Comparison of ENCODE assay signal across 22 cellular contexts in the genomic region with DNA sequence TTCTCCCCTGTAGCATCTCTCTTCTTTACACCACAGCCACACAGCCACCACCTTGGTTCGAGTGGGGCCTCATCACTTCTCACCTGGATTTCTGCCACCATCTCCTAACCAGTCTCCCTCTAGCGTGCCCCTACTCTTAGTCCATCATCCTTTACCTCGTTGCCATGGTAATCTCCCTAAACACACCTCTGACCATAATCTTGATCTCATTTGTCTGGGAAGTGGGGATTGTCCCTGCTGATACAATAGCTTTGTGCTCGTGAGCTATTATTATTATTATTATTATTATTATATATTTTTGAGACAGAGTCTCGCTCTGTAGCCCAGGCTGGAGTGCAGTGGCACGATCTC.
"Had no signal": no experiment of that assay in that cellular context is flagged by ENCODE, and none has a peak within 500 bp of the region (broad histone marks: within the 10 kb centered on the region; RNA-seq: fewer than 3 reads in every experiment).

No MANE protein-coding gene starts in this region.

- H3K36me3 ChIP-seq: breast epithelium, esophagus muscularis mucosa, left ventricle myocardium inferior, prostate gland, spleen, thoracic aorta, upper lobe of right lung, WERI-Rb-1 had no signal

- H3K4me3 ChIP-seq: breast epithelium, dorsolateral prefrontal cortex, esophagus muscularis mucosa, left ventricle myocardium inferior, prostate gland, spleen, thoracic aorta, upper lobe of right lung had no signal

- H3K27me3 ChIP-seq: breast epithelium, dorsolateral prefrontal cortex, upper lobe of right lung had no signal

- H3K27ac ChIP-seq: breast epithelium, esophagus muscularis mucosa, left ventricle myocardium inferior, prostate gland, spleen, thoracic aorta, upper lobe of right lung had no signal

- H3K4me1 ChIP-seq: breast epithelium, prostate gland, upper lobe of right lung had no signal

- ATAC-seq: activated CD8-positive, alpha-beta memory T cell treated with anti-CD3 and anti-CD28 coated beads, Interleukin-2, amount 10 ng/mL, durations not matched to agents 7 days and 5 days; activated CD8-positive, alpha-beta T cell treated with anti-CD3 and anti-CD28 coated beads for 36 hours; activated naive CD4-positive, alpha-beta T cell treated with anti-CD3 and anti-CD28 coated beads, Interleukin-2, amount 50 U/mL, for 72 hours; effector memory CD8-positive, alpha-beta T cell; natural killer cell treated with Interleukin-12 subunit alpha and Interleukin-12 subunit beta and Interleukin-15 and Interleukin-18, amount 100 ng/mL, for 72 hours; upper lobe of right lung had no signal

- DNase-seq: activated CD4-positive, alpha-beta T cell treated with anti-CD3 and anti-CD28 coated beads, Interleukin-2, amount 10 ng/mL, durations not matched to agents 7 days and 5 days; activated CD4-positive, CD25-positive, alpha-beta regulatory T cell treated with anti-CD3 and anti-CD28 coated beads, Interleukin-2, amount 50 U/mL, for 72 hours; activated CD8-positive, alpha-beta memory T cell treated with anti-CD3 and anti-CD28 coated beads, Interleukin-2, amount 10 ng/mL, durations not matched to agents 7 days and 5 days; activated CD8-positive, alpha-beta T cell treated with anti-CD3 and anti-CD28 coated beads for 36 hours; activated gamma-delta T cell; activated T-cell treated with anti-CD3 and anti-CD28 coated beads for 4 hours; dorsolateral prefrontal cortex; effector memory CD8-positive, alpha-beta T cell; hypothalamus; left ventricle myocardium inferior; spleen; stimulated activated CD4-positive, alpha-beta T cell treated with anti-CD3 and anti-CD28 coated beads, Interleukin-4, amount 100 ng/mL, for 1 hour; stimulated activated naive CD4-positive, alpha-beta T cell; T-helper 1 cell; upper lobe of right lung; WERI-Rb-1 had no signal

- H3K9me3 ChIP-seq: breast epithelium, esophagus muscularis mucosa, left ventricle myocardium inferior, prostate gland, spleen, thoracic aorta, upper lobe of right lung had no signal
